In the genomic region with DNA sequence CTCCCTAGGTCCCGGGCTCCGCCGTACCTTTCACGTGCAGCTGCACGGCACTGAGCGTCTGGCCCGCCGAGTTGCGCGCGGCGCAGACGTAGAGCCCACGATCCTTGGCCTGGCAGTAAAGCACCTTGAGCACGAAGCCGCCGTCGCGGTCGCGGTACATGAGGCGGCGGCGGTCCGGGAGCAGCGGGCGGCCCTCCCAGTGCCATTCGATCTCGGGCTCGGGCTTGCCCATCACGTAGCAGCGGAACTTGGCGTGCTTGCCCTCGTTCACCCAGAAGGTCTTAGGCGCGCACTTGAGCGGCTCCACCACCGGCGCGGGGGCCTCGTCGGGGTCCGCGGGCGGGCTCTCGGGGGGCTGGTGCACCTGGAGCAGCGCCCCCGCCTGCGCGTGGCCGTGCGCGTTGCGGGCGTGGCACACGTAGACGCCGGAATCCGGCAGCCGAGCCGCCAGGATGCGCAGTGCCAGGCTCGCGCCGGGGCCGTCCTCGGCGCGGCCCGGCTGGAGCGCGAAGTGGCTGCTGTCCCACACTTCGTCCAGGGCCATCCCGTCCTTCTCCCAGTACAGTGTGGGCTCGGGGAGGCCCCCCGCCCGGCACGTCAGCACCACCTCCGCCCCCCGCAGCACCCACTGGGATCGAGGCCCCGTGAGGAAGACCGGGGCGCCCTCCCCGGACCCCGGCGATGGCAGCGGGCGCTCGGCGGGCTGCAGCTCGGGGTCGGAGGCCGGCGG, we compare ENCODE assay signal across 1 cellular context.
TF ChIP-seq lines count a peak whose summit lies in the region.

No MANE protein-coding gene starts in this region.

TF ChIP-seq in K562, 482 proteins besides CTCF, POLR2A, EP300 and RAD21:
- TF ChIP-seq CCNT2 (IDR thresholded peaks at IDR 0.05; ENCODE audit: borderline replicate concordance, extremely low read depth, insufficient read length, low read depth, low read length) (peak; percentile 6), RBFOX2 (IDR thresholded peaks at IDR 0.05; ENCODE audit: low read depth, low read length) (peak; percentile 50), ZBTB7A (IDR thresholded peaks at IDR 0.05; ENCODE audit: borderline replicate concordance, control insufficient read depth, low read depth, low read length) (peak; percentile 21; the same call in 1 of the 2 replicates), KDM5B (IDR thresholded peaks at IDR 0.05; ENCODE audit: insufficient replicate concordance, low read depth, low read length) (peak; percentile 40), CXXC5 (CRISPR knock-in tag; IDR thresholded peaks at IDR 0.05) (0 out of 2 replicates have a peak, but pooled peaks have one; percentile 6), POLR2AphosphoS2 (IDR thresholded peaks at IDR 0.05; ENCODE audit: low read length) (no peak), ZBTB1 (CRISPR knock-in tag; IDR thresholded peaks at IDR 0.05; ENCODE audit: borderline replicate concordance, low read depth) (peak; percentile 47; the same call in 1 of the 2 replicates), KAT7 (CRISPR knock-in tag; IDR thresholded peaks at IDR 0.05; ENCODE audit: borderline replicate concordance) (peak; percentile 49; the same call in 1 of the 2 replicates), KDM1A (IDR thresholded peaks at IDR 0.05) (no peak)
- TF ChIP-seq, protein P1, sequence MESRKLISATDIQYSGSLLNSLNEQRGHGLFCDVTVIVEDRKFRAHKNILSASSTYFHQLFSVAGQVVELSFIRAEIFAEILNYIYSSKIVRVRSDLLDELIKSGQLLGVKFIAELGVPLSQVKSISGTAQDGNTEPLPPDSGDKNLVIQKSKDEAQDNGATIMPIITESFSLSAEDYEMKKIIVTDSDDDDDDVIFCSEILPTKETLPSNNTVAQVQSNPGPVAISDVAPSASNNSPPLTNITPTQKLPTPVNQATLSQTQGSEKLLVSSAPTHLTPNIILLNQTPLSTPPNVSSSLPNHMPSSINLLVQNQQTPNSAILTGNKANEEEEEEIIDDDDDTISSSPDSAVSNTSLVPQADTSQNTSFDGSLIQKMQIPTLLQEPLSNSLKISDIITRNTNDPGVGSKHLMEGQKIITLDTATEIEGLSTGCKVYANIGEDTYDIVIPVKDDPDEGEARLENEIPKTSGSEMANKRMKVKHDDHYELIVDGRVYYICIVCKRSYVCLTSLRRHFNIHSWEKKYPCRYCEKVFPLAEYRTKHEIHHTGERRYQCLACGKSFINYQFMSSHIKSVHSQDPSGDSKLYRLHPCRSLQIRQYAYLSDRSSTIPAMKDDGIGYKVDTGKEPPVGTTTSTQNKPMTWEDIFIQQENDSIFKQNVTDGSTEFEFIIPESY (CRISPR knock-in tag; IDR thresholded peaks at IDR 0.05) = peak; percentile 93
- TF ChIP-seq, protein P2, sequence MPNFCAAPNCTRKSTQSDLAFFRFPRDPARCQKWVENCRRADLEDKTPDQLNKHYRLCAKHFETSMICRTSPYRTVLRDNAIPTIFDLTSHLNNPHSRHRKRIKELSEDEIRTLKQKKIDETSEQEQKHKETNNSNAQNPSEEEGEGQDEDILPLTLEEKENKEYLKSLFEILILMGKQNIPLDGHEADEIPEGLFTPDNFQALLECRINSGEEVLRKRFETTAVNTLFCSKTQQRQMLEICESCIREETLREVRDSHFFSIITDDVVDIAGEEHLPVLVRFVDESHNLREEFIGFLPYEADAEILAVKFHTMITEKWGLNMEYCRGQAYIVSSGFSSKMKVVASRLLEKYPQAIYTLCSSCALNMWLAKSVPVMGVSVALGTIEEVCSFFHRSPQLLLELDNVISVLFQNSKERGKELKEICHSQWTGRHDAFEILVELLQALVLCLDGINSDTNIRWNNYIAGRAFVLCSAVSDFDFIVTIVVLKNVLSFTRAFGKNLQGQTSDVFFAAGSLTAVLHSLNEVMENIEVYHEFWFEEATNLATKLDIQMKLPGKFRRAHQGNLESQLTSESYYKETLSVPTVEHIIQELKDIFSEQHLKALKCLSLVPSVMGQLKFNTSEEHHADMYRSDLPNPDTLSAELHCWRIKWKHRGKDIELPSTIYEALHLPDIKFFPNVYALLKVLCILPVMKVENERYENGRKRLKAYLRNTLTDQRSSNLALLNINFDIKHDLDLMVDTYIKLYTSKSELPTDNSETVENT (CRISPR knock-in tag; IDR thresholded peaks at IDR 0.05) = no peak
TF ChIP-seq in K562: peak in this region for 8.
